10 cellular contexts compared by ENCODE assay signal in the genomic region with DNA sequence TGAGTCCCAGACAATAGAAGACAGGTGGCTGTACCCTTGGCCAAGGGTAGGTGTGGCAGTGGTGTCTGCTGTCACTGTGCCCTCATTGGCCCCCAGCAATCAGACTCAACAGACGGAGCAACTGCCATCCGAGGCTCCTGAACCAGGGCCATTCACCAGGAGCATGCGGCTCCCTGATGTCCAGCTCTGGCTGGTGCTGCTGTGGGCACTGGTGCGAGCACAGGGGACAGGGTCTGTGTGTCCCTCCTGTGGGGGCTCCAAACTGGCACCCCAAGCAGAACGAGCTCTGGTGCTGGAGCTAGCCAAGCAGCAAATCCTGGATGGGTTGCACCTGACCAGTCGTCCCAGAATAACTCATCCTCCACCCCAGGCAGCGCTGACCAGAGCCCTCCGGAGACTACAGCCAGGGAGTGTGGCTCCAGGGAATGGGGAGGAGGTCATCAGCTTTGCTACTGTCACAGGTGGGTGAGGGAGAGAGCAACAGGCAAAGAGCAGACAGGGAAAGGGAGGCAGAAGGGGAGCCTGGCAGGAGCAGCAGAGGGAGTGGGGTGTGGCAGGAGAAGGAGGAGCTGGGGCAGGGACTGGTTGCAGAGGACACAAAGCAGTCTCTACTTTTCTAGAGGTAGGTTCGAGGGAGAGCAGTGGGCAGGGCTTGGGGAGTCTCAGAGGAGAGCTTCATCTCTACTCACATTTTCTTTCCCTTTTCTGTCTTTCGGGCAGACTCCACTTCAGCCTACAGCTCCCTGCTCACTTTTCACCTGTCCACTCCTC. TPM values are rescaled to one million over a fixed set of nuclear protein-coding genes. Genes with fewer than 3 reads are reported as not detected.
DNase-seq lines count a peak whose midpoint lies in the region; ATAC-seq, FAIRE-seq and TF ChIP-seq lines count a peak whose summit lies in the region.
"Had no signal": no experiment of that assay in that cellular context is flagged by ENCODE, and none has a peak within 500 bp of the region (broad histone marks: within the 10 kb centered on the region; RNA-seq: fewer than 3 reads in every experiment).

No MANE protein-coding gene starts in this region.

- H3K36me3 ChIP-seq in HEK293 (ENCODE audit: control insufficient read depth in 2 of 2, insufficient read depth in 1 of 2, low read length in 2 of 2), result no peaks in the 10 kb centered on the region

- intact Hi-C loops in CD14-positive monocyte (cut with micrococcal nuclease), result loop anchor here (5.0 to 10.0 kb wide), 2 partner anchors 151 to 177 kb away; a partner anchor contains a TSS

- CTCF ChIA-PET in HEK293 (lab: Yijun Ruan, JAX), result interaction anchor here (0.6 to 9.7 kb wide), 35 partner anchors 9 to 304 kb away, joined by 3 to 219 read pairs (median 5); a partner anchor contains a TSS
- CTCF ChIA-PET in activated CD4-positive, alpha-beta memory T cell treated with anti-CD3 and anti-CD28 coated beads, Interleukin-2, amount 10 ng/mL, durations not matched to agents 7 days and 5 days (lab: Charles Lee), result interaction anchor here (0.5 to 7.1 kb wide), 27 partner anchors 7 to 326 kb away, joined by 3 to 106 read pairs (median 4); no protein-coding TSS in a partner anchor

- no peak overlapping the region for H3K4me3 ChIP-seq in HEK293 (ENCODE audit: low read depth, low read length)

- H3K4me1 ChIP-seq in HEK293 (ENCODE audit: control insufficient read depth, insufficient read depth, low read length), result peaks cover 10% of the 10 kb centered on the region

- POLR2A ChIA-PET in HEK293 (lab: Yijun Ruan, JAX), result interaction anchor here (0.5 to 1.4 kb wide), 11 partner anchors 13 to 226 kb away, joined by 3 to 10 read pairs (median 4); a partner anchor contains a TSS
- POLR2A ChIA-PET in activated CD4-positive, alpha-beta memory T cell treated with anti-CD3 and anti-CD28 coated beads, Interleukin-2, amount 10 ng/mL, durations not matched to agents 7 days and 5 days (lab: Charles Lee), result interaction anchor here (1.1 kb wide), 2 partner anchors 23 to 64 kb away, joined by 3 to 4 read pairs; a partner anchor contains a TSS

- DNase-seq in CD14-positive monocyte (ENCODE audit: low spot score), result no peak
- DNase-seq in activated CD4-positive, alpha-beta memory T cell treated with anti-CD3 and anti-CD28 coated beads, Interleukin-2, amount 10 ng/mL, durations not matched to agents 7 days and 5 days, result no peak
- DNase-seq in memory B cell (ENCODE audit: low spot score in 2 of 2), result no peak
- no peak for DNase-seq in NAMALWA (ENCODE audit: low spot score)
- DNase-seq in frontal cortex (ENCODE audit: low spot score in 2 of 2), result no peak
- no peak for DNase-seq in NCI-H446 (lab: John Stamatoyannopoulos, UW)
- DNase-seq: kidney had no signal

- TF ChIP-seq CTCF in CD14-positive monocyte (IDR thresholded peaks at IDR 0.05), result no peak
- TF ChIP-seq CTCF in HEK293 (tag by site-specific recombination; IDR thresholded peaks at IDR 0.05), result no peak

- H3K4me1 Mint-ChIP-seq in CD14-positive monocyte, result peaks cover 33% of the 10 kb centered on the region
- H3K4me1 Mint-ChIP-seq in activated CD4-positive, alpha-beta memory T cell treated with anti-CD3 and anti-CD28 coated beads, Interleukin-2, amount 10 ng/mL, durations not matched to agents 7 days and 5 days, result peaks cover 39% of the 10 kb centered on the region
- H3K4me1 Mint-ChIP-seq in memory B cell, result peaks cover 27% of the 10 kb centered on the region

- H3K27ac ChIP-seq in HEK293 (ENCODE audit: extremely low read depth, low read depth, low read length), result peak overlapping the region; percentile 49; the same call in 1 of the 2 replicates

- H3K36me3 Mint-ChIP-seq in CD14-positive monocyte (peaks cover 0 to 2% of the 10 kb centered on the region in 2 donors), memory B cell (no peaks in the 10 kb centered on the region)
- no peaks in the 10 kb centered on the region for H3K36me3 Mint-ChIP-seq in activated CD4-positive, alpha-beta memory T cell treated with anti-CD3 and anti-CD28 coated beads, Interleukin-2, amount 10 ng/mL, durations not matched to agents 7 days and 5 days (ENCODE audit: low read depth)

- no peak for FAIRE-seq in frontal cortex (lab: Jason Lieb, UNC)
- FAIRE-seq: kidney, TTC549 had no signal

- H3K9me3 ChIP-seq in HEK293 (ENCODE audit: control insufficient read depth, insufficient read depth, low read depth, low read length), result no peaks in the 10 kb centered on the region

- ATAC-seq in memory B cell (ENCODE audit: low read depth) (no peak), GM18858 (IDR thresholded peaks at IDR 0.05; ENCODE audit: unreplicated experiment) (no peak)

- peak overlapping the region; percentile 50 to 75 for H3K4me3 Mint-ChIP-seq in CD14-positive monocyte
- H3K4me3 Mint-ChIP-seq in activated CD4-positive, alpha-beta memory T cell treated with anti-CD3 and anti-CD28 coated beads, Interleukin-2, amount 10 ng/mL, durations not matched to agents 7 days and 5 days, result peak overlapping the region; percentile 52
- peak overlapping the region; percentile 84 for H3K4me3 Mint-ChIP-seq in memory B cell

- H3K27me3 Mint-ChIP-seq in CD14-positive monocyte (ENCODE audit: low read depth in 3 of 3), result peaks cover 8 to 23% (median 17%) of the 10 kb centered on the region in 3 donors
- H3K27me3 Mint-ChIP-seq in activated CD4-positive, alpha-beta memory T cell treated with anti-CD3 and anti-CD28 coated beads, Interleukin-2, amount 10 ng/mL, durations not matched to agents 7 days and 5 days, result peaks cover 8% of the 10 kb centered on the region
- peaks cover 1% of the 10 kb centered on the region for H3K27me3 Mint-ChIP-seq in memory B cell

- H3K27ac Mint-ChIP-seq in CD14-positive monocyte, result peak overlapping the region in 2 of 7 donors; percentile 54 to 88
- H3K27ac Mint-ChIP-seq in activated CD4-positive, alpha-beta memory T cell treated with anti-CD3 and anti-CD28 coated beads, Interleukin-2, amount 10 ng/mL, durations not matched to agents 7 days and 5 days, result no peak overlapping the region
- H3K27ac Mint-ChIP-seq in memory B cell, result peak overlapping the region; percentile 9

- H3K9me3 Mint-ChIP-seq in CD14-positive monocyte, result peaks cover 0 to 4% (median 0%) of the 10 kb centered on the region in 7 donors
- H3K9me3 Mint-ChIP-seq in activated CD4-positive, alpha-beta memory T cell treated with anti-CD3 and anti-CD28 coated beads, Interleukin-2, amount 10 ng/mL, durations not matched to agents 7 days and 5 days, result no peaks in the 10 kb centered on the region
- H3K9me3 Mint-ChIP-seq in memory B cell, result no peaks in the 10 kb centered on the region

TF ChIP-seq in HEK293, 187 proteins besides CTCF, POLR2A, EP300 and RAD21 (continues in another document):
- TF ChIP-seq ZNF202 (tag by site-specific recombination; IDR thresholded peaks at IDR 0.05; ENCODE audit: borderline replicate concordance) (no peak), KLF1 (tag by site-specific recombination; IDR thresholded peaks at IDR 0.05) (peak; percentile 35; the same call in 1 of the 2 replicates), SP7 (tag by site-specific recombination; IDR thresholded peaks at IDR 0.05) (0 out of 2 replicates have a peak, but pooled peaks have one; percentile 17), PRDM1 (tag by site-specific recombination; IDR thresholded peaks at IDR 0.05) (peak; percentile 57; the same call in 1 of the 2 replicates), ZNF404 (tag by site-specific recombination; IDR thresholded peaks at IDR 0.05) (no peak)

RNA-seq across cellular contexts. Expression of a gene that starts 0.5 kb away (rescaled TPM):
- not detected for polyA plus RNA-seq in CD14-positive monocyte
- under 1 TPM in 1 of 2 experiments, not detected in 1; 0.08 TPM for total RNA-seq in activated CD4-positive, alpha-beta memory T cell treated with anti-CD3 and anti-CD28 coated beads, Interleukin-2, amount 10 ng/mL, durations not matched to agents 7 days and 5 days
- not detected for total RNA-seq in frontal cortex

RNA-seq across cellular contexts. Expression of a gene that starts 4.0 kb away (rescaled TPM):
- not detected for polyA plus RNA-seq in CD14-positive monocyte
- total RNA-seq in activated CD4-positive, alpha-beta memory T cell treated with anti-CD3 and anti-CD28 coated beads, Interleukin-2, amount 10 ng/mL, durations not matched to agents 7 days and 5 days, result under 1 TPM; 0.30 to 0.48 TPM
- under 0.01 TPM for total RNA-seq in frontal cortex

RNA-seq across cellular contexts. Expression of a gene that starts 21.0 kb away (rescaled TPM):
- not detected for polyA plus RNA-seq in CD14-positive monocyte
- not detected for total RNA-seq in activated CD4-positive, alpha-beta memory T cell treated with anti-CD3 and anti-CD28 coated beads, Interleukin-2, amount 10 ng/mL, durations not matched to agents 7 days and 5 days
- not detected for total RNA-seq in frontal cortex
- total RNA-seq: kidney had no signal

RNA-seq across cellular contexts. Expression of a gene that starts 24.1 kb away (rescaled TPM):
- 100 to 1,000 TPM; 211 to 213 TPM for polyA plus RNA-seq in CD14-positive monocyte
- 100 to 1,000 TPM; 171 to 188 TPM for total RNA-seq in activated CD4-positive, alpha-beta memory T cell treated with anti-CD3 and anti-CD28 coated beads, Interleukin-2, amount 10 ng/mL, durations not matched to agents 7 days and 5 days
- 1.2 TPM for total RNA-seq in frontal cortex

RNA-seq across cellular contexts. Expression of a gene that starts 24.7 kb away (rescaled TPM):
- 1 to 10 TPM; 4.2 to 7.3 TPM for polyA plus RNA-seq in CD14-positive monocyte
- total RNA-seq in activated CD4-positive, alpha-beta memory T cell treated with anti-CD3 and anti-CD28 coated beads, Interleukin-2, amount 10 ng/mL, durations not matched to agents 7 days and 5 days, result 10 to 100 TPM; 70.2 to 71.5 TPM
- total RNA-seq in frontal cortex, result 17.1 TPM
